ENCODE assay signal across 12 cellular contexts in the genomic region with DNA sequence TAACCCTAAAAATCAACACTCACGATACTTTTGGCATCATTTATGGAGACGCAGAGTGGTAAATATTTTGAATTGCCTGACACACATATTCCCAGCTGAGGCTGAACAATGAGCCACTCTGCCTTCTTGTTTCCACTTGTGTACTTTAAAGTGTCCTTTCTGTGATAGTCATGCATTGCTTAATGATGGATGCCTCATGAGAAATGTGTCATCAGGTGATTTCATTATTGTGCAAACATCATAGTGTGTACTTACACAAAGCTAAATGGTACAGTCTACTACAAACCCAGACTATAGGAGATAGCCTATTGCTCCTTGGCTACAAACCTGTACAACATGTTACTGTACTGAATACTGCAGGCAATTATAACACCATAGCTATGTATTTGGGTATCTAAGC. TPM values are rescaled to one million over a fixed set of nuclear protein-coding genes. Genes with fewer than 3 reads are reported as not detected.
A peak's percentile ranks its signal among the peaks of the same experiment; 100 is the strongest.
DNase-seq lines count a peak whose midpoint lies in the region; ATAC-seq, FAIRE-seq and TF ChIP-seq lines count a peak whose summit lies in the region.
"Had no signal": no experiment of that assay in that cellular context is flagged by ENCODE, and none has a peak within 500 bp of the region (broad histone marks: within the 10 kb centered on the region; RNA-seq: fewer than 3 reads in every experiment).

No MANE protein-coding gene starts in this region.

- no peak overlapping the region for H3K4me3 Mint-ChIP-seq in activated CD4-positive, alpha-beta T cell treated with anti-CD3 and anti-CD28 coated beads for 36 hours
- H3K4me3 Mint-ChIP-seq in activated CD4-positive, alpha-beta T cell treated with anti-CD3 and anti-CD28 coated beads, Interleukin-2, amount 10 ng/mL, durations not matched to agents 7 days and 5 days = no peak overlapping the region
- no peak overlapping the region for H3K4me3 Mint-ChIP-seq in stimulated activated naive CD8-positive, alpha-beta T cell treated with anti-CD3 and anti-CD28 coated beads, Interleukin-15, amount 100 ng/mL, for 72 hours
- H3K4me3 Mint-ChIP-seq: activated naive CD8-positive, alpha-beta T cell treated with anti-CD3 and anti-CD28 coated beads, Interleukin-2, amount 10 ng/mL, durations not matched to agents 7 days and 5 days had no signal

- intact Hi-C loops in activated CD4-positive, alpha-beta T cell treated with anti-CD3 and anti-CD28 coated beads for 36 hours (cut with DNase I, micrococcal nuclease) = no loop called here

- H3K27ac Mint-ChIP-seq in activated CD4-positive, alpha-beta T cell treated with anti-CD3 and anti-CD28 coated beads for 36 hours = no peak overlapping the region
- no peak overlapping the region for H3K27ac Mint-ChIP-seq in activated CD4-positive, alpha-beta T cell treated with anti-CD3 and anti-CD28 coated beads, Interleukin-2, amount 10 ng/mL, durations not matched to agents 7 days and 5 days
- no peak overlapping the region for H3K27ac Mint-ChIP-seq in stimulated activated naive CD8-positive, alpha-beta T cell treated with anti-CD3 and anti-CD28 coated beads, Interleukin-15, amount 100 ng/mL, for 72 hours
- H3K27ac Mint-ChIP-seq: activated naive CD8-positive, alpha-beta T cell treated with anti-CD3 and anti-CD28 coated beads, Interleukin-2, amount 10 ng/mL, durations not matched to agents 7 days and 5 days had no signal

- peaks cover 25% of the 10 kb centered on the region for H3K36me3 Mint-ChIP-seq in activated CD4-positive, alpha-beta T cell treated with anti-CD3 and anti-CD28 coated beads for 36 hours (ENCODE audit: low read depth)
- peaks cover 14% of the 10 kb centered on the region for H3K36me3 Mint-ChIP-seq in activated CD4-positive, alpha-beta T cell treated with anti-CD3 and anti-CD28 coated beads, Interleukin-2, amount 10 ng/mL, durations not matched to agents 7 days and 5 days (ENCODE audit: low read depth)

- CTCF ChIA-PET in activated CD4-positive, alpha-beta T cell treated with anti-CD3 and anti-CD28 coated beads for 36 hours (lab: Charles Lee) = no interaction called here
- CTCF ChIA-PET in activated CD4-positive, alpha-beta T cell treated with anti-CD3 and anti-CD28 coated beads, Interleukin-2, amount 10 ng/mL, durations not matched to agents 7 days and 5 days (lab: Charles Lee) = no interaction called here

- POLR2A ChIA-PET in activated CD4-positive, alpha-beta T cell treated with anti-CD3 and anti-CD28 coated beads for 36 hours (lab: Charles Lee) = interaction anchor here (0.6 kb wide), 1 partner anchor 87 kb away, joined by 4 read pairs; no protein-coding TSS in a partner anchor
- POLR2A ChIA-PET in activated CD4-positive, alpha-beta T cell treated with anti-CD3 and anti-CD28 coated beads, Interleukin-2, amount 10 ng/mL, durations not matched to agents 7 days and 5 days (lab: Charles Lee) = no interaction called here

- no peaks in the 10 kb centered on the region for H3K9me3 Mint-ChIP-seq in activated CD4-positive, alpha-beta T cell treated with anti-CD3 and anti-CD28 coated beads for 36 hours (ENCODE audit: low read depth)
- H3K9me3 Mint-ChIP-seq in activated CD4-positive, alpha-beta T cell treated with anti-CD3 and anti-CD28 coated beads, Interleukin-2, amount 10 ng/mL, durations not matched to agents 7 days and 5 days = no peaks in the 10 kb centered on the region
- no peaks in the 10 kb centered on the region for H3K9me3 Mint-ChIP-seq in stimulated activated naive CD8-positive, alpha-beta T cell treated with anti-CD3 and anti-CD28 coated beads, Interleukin-15, amount 100 ng/mL, for 72 hours
- H3K9me3 Mint-ChIP-seq: activated naive CD8-positive, alpha-beta T cell treated with anti-CD3 and anti-CD28 coated beads, Interleukin-2, amount 10 ng/mL, durations not matched to agents 7 days and 5 days had no signal

- no peaks in the 10 kb centered on the region for H3K4me1 Mint-ChIP-seq in activated CD4-positive, alpha-beta T cell treated with anti-CD3 and anti-CD28 coated beads for 36 hours
- no peaks in the 10 kb centered on the region for H3K4me1 Mint-ChIP-seq in activated CD4-positive, alpha-beta T cell treated with anti-CD3 and anti-CD28 coated beads, Interleukin-2, amount 10 ng/mL, durations not matched to agents 7 days and 5 days
- no peaks in the 10 kb centered on the region for H3K4me1 Mint-ChIP-seq in stimulated activated naive CD8-positive, alpha-beta T cell treated with anti-CD3 and anti-CD28 coated beads, Interleukin-15, amount 100 ng/mL, for 72 hours
- H3K4me1 Mint-ChIP-seq: activated naive CD8-positive, alpha-beta T cell treated with anti-CD3 and anti-CD28 coated beads, Interleukin-2, amount 10 ng/mL, durations not matched to agents 7 days and 5 days had no signal

- no peaks in the 10 kb centered on the region for H3K27me3 Mint-ChIP-seq in activated CD4-positive, alpha-beta T cell treated with anti-CD3 and anti-CD28 coated beads for 36 hours
- no peaks in the 10 kb centered on the region for H3K27me3 Mint-ChIP-seq in activated CD4-positive, alpha-beta T cell treated with anti-CD3 and anti-CD28 coated beads, Interleukin-2, amount 10 ng/mL, durations not matched to agents 7 days and 5 days
- no peaks in the 10 kb centered on the region for H3K27me3 Mint-ChIP-seq in stimulated activated naive CD8-positive, alpha-beta T cell treated with anti-CD3 and anti-CD28 coated beads, Interleukin-15, amount 100 ng/mL, for 72 hours
- H3K27me3 Mint-ChIP-seq: activated naive CD8-positive, alpha-beta T cell treated with anti-CD3 and anti-CD28 coated beads, Interleukin-2, amount 10 ng/mL, durations not matched to agents 7 days and 5 days had no signal

- DNase-seq in activated CD4-positive, alpha-beta T cell treated with anti-CD3 and anti-CD28 coated beads for 36 hours = no peak
- no peak for DNase-seq in activated CD4-positive, alpha-beta T cell treated with anti-CD3 and anti-CD28 coated beads, Interleukin-2, amount 10 ng/mL, durations not matched to agents 7 days and 5 days
- DNase-seq in RCC 7860 (ENCODE audit: low spot score) (peak; percentile 37), fibroblast of pulmonary artery (ENCODE audit: low read depth) (peak; percentile 81), stromal cell of bone marrow (ENCODE audit: low read depth) (peak; percentile 66), germinal center (ENCODE audit: low spot score) (no peak), retina (no peak)
- DNase-seq in stimulated activated naive CD8-positive, alpha-beta T cell treated with anti-CD3 and anti-CD28 coated beads, Interleukin-15, amount 100 ng/mL, for 72 hours = no peak
- DNase-seq: activated naive CD8-positive, alpha-beta T cell treated with anti-CD3 and anti-CD28 coated beads, Interleukin-2, amount 10 ng/mL, durations not matched to agents 7 days and 5 days; SJCRH30 had no signal

- no peak for TF ChIP-seq CTCF in fibroblast of pulmonary artery (IDR thresholded peaks at IDR 0.05; ENCODE audit: low read length, missing control alignments)

- H3K4me3 ChIP-seq in fibroblast of pulmonary artery (replicated peaks; ENCODE audit: low read depth, low read length) = no peak overlapping the region
- H3K4me3 ChIP-seq: SJCRH30, skin epidermis had no signal

- peak; percentile 39 for ATAC-seq in activated CD4-positive, alpha-beta T cell treated with anti-CD3 and anti-CD28 coated beads for 36 hours
- ATAC-seq in stimulated activated naive CD8-positive, alpha-beta T cell treated with anti-CD3 and anti-CD28 coated beads, Interleukin-15, amount 100 ng/mL, for 72 hours = no peak

- FAIRE-seq in RCC 7860 (lab: Jason Lieb, UNC) = no peak

RNA-seq across cellular contexts. Expression of gene MRE11, which starts 44.2 kb away (rescaled TPM):
- total RNA-seq in activated CD4-positive, alpha-beta T cell treated with anti-CD3 and anti-CD28 coated beads for 36 hours = 10 to 100 TPM; 36.8 to 51.3 TPM
- 10 to 100 TPM; 38.4 to 44.2 TPM for total RNA-seq in activated CD4-positive, alpha-beta T cell treated with anti-CD3 and anti-CD28 coated beads, Interleukin-2, amount 10 ng/mL, durations not matched to agents 7 days and 5 days

RNA-seq across cellular contexts. Expression of gene ANKRD49, which starts 44.3 kb away (rescaled TPM):
- total RNA-seq in activated CD4-positive, alpha-beta T cell treated with anti-CD3 and anti-CD28 coated beads for 36 hours = 10 to 100 TPM; 20.8 to 22.4 TPM
- 10 to 100 TPM; 30.3 to 36.8 TPM for total RNA-seq in activated CD4-positive, alpha-beta T cell treated with anti-CD3 and anti-CD28 coated beads, Interleukin-2, amount 10 ng/mL, durations not matched to agents 7 days and 5 days

RNA-seq across cellular contexts. Expression of gene GPR83, which starts 48.2 kb away (rescaled TPM):
- total RNA-seq in activated CD4-positive, alpha-beta T cell treated with anti-CD3 and anti-CD28 coated beads for 36 hours = under 1 TPM; 0.07 to 0.12 TPM
- under 1 TPM; 0.05 to 0.06 TPM for total RNA-seq in activated CD4-positive, alpha-beta T cell treated with anti-CD3 and anti-CD28 coated beads, Interleukin-2, amount 10 ng/mL, durations not matched to agents 7 days and 5 days
- total RNA-seq: mesenteric fat pad had no signal

Comparison
In these comparisons a context has a peak if more than half of its experiments do, and no peak if none do; other contexts are left out.
1. DNase-seq: peak in RCC 7860 (single experiment), fibroblast of pulmonary artery (single experiment) and stromal cell of bone marrow (single experiment); none in activated CD4-positive, alpha-beta T cell treated with anti-CD3 and anti-CD28 coated beads for 36 hours (single experiment), activated CD4-positive, alpha-beta T cell treated with anti-CD3 and anti-CD28 coated beads, Interleukin-2, amount 10 ng/mL, durations not matched to agents 7 days and 5 days (single experiment), germinal center (single experiment), stimulated activated naive CD8-positive, alpha-beta T cell treated with anti-CD3 and anti-CD28 coated beads, Interleukin-15, amount 100 ng/mL, for 72 hours (0 of 2) and retina (single experiment).